In genomic region chr1:114715952-114716303, GRCh38 we compare ENCODE assay signal across 1 cellular context.
TF ChIP-seq lines count a peak whose summit lies in the region.

No MANE protein-coding gene starts in this region.

TF ChIP-seq in K562, 482 proteins besides CTCF, POLR2A, EP300 and RAD21:
- TF ChIP-seq EGR1 (conservative IDR thresholded peaks at IDR 0.05), result no peak
- TF ChIP-seq ZNF695 (CRISPR knock-in tag; IDR thresholded peaks at IDR 0.05), result no peak
- TF ChIP-seq, protein P1, sequence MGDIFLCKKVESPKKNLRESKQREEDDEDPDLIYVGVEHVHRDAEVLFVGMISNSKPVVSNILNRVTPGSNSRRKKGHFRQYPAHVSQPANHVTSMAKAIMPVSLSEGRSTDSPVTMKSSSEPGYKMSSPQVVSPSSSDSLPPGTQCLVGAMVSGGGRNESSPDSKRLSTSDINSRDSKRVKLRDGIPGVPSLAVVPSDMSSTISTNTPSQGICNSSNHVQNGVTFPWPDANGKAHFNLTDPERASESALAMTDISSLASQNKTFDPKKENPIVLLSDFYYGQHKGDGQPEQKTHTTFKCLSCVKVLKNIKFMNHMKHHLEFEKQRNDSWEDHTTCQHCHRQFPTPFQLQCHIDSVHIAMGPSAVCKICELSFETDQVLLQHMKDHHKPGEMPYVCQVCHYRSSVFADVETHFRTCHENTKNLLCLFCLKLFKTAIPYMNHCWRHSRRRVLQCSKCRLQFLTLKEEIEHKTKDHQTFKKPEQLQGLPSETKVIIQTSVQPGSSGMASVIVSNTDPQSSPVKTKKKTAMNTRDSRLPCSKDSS (IDR thresholded peaks at IDR 0.05; ENCODE audit: low read depth, partially characterized antibody), result no peak
- no peak for TF ChIP-seq ZNF589 (CRISPR knock-in tag; IDR thresholded peaks at IDR 0.05; ENCODE audit: low read depth)
- TF ChIP-seq YY1 (IDR thresholded peaks at IDR 0.05; ENCODE audit: borderline replicate concordance in 1 of 3, control insufficient read depth in 1 of 3, extremely low read depth in 1 of 3, insufficient read depth in 3 of 3, insufficient read length in 1 of 3, insufficient replicate concordance in 2 of 3, low read depth in 1 of 3, low read length in 2 of 3), result no peak
- TF ChIP-seq ZNF780A (CRISPR knock-in tag; IDR thresholded peaks at IDR 0.05), result no peak
- TF ChIP-seq, protein P2, sequence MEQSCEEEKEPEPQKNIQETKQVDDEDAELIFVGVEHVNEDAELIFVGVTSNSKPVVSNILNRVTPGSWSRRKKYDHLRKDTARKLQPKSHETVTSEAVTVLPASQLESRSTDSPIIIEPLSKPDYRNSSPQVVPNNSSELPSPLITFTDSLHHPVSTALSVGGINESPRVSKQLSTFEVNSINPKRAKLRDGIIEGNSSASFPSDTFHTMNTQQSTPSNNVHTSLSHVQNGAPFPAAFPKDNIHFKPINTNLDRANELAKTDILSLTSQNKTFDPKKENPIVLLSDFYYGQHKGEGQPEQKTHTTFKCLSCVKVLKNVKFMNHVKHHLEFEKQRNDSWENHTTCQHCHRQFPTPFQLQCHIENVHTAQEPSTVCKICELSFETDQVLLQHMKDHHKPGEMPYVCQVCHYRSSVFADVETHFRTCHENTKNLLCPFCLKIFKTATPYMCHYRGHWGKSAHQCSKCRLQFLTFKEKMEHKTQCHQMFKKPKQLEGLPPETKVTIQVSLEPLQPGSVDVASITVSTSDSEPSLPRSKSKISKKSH (CRISPR knock-in tag; IDR thresholded peaks at IDR 0.05), result no peak
- no peak for TF ChIP-seq NR4A1 (CRISPR knock-in tag; IDR thresholded peaks at IDR 0.05)
- no peak for TF ChIP-seq NR4A1 (tag; IDR thresholded peaks at IDR 0.05)
- TF ChIP-seq, protein P3, sequence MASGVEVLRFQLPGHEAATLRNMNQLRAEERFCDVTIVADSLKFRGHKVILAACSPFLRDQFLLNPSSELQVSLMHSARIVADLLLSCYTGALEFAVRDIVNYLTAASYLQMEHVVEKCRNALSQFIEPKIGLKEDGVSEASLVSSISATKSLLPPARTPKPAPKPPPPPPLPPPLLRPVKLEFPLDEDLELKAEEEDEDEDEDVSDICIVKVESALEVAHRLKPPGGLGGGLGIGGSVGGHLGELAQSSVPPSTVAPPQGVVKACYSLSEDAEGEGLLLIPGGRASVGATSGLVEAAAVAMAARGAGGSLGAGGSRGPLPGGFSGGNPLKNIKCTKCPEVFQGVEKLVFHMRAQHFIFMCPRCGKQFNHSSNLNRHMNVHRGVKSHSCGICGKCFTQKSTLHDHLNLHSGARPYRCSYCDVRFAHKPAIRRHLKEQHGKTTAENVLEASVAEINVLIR (CRISPR knock-in tag; IDR thresholded peaks at IDR 0.05), result no peak
- TF ChIP-seq GABPA (tag; conservative IDR thresholded peaks at IDR 0.05; ENCODE audit: low read depth), result no peak
- TF ChIP-seq, protein P4, sequence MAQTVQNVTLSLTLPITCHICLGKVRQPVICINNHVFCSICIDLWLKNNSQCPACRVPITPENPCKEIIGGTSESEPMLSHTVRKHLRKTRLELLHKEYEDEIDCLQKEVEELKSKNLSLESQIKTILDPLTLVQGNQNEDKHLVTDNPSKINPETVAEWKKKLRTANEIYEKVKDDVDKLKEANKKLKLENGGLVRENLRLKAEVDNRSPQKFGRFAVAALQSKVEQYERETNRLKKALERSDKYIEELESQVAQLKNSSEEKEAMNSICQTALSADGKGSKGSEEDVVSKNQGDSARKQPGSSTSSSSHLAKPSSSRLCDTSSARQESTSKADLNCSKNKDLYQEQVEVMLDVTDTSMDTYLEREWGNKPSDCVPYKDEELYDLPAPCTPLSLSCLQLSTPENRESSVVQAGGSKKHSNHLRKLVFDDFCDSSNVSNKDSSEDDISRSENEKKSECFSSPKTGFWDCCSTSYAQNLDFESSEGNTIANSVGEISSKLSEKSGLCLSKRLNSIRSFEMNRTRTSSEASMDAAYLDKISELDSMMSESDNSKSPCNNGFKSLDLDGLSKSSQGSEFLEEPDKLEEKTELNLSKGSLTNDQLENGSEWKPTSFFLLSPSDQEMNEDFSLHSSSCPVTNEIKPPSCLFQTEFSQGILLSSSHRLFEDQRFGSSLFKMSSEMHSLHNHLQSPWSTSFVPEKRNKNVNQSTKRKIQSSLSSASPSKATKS (CRISPR knock-in tag; IDR thresholded peaks at IDR 0.05), result no peak
- TF ChIP-seq E2F6 (IDR thresholded peaks at IDR 0.05; ENCODE audit: borderline replicate concordance in 1 of 2, extremely low read depth in 1 of 2, insufficient read depth in 1 of 2, insufficient read length in 1 of 2, low read depth in 1 of 2, low read length in 1 of 2, poor library complexity in 1 of 2, severe bottlenecking in 1 of 2), result peak in 1 of 2 experiments; percentile 16
- TF ChIP-seq, protein P5, sequence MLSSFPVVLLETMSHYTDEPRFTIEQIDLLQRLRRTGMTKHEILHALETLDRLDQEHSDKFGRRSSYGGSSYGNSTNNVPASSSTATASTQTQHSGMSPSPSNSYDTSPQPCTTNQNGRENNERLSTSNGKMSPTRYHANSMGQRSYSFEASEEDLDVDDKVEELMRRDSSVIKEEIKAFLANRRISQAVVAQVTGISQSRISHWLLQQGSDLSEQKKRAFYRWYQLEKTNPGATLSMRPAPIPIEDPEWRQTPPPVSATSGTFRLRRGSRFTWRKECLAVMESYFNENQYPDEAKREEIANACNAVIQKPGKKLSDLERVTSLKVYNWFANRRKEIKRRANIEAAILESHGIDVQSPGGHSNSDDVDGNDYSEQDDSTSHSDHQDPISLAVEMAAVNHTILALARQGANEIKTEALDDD (IDR thresholded peaks at IDR 0.05), result no peak
- TF ChIP-seq ZFP1 (CRISPR knock-in tag; IDR thresholded peaks at IDR 0.05), result no peak
- TF ChIP-seq TRIM24 (IDR thresholded peaks at IDR 0.05), result no peak
- peak; percentile 47; the same call in 1 of the 2 replicates for TF ChIP-seq ZNF592 (IDR thresholded peaks at IDR 0.05)
- TF ChIP-seq RFX1 (IDR thresholded peaks at IDR 0.05), result peak; percentile 9; the same call in 1 of the 2 replicates
- TF ChIP-seq, protein P6, sequence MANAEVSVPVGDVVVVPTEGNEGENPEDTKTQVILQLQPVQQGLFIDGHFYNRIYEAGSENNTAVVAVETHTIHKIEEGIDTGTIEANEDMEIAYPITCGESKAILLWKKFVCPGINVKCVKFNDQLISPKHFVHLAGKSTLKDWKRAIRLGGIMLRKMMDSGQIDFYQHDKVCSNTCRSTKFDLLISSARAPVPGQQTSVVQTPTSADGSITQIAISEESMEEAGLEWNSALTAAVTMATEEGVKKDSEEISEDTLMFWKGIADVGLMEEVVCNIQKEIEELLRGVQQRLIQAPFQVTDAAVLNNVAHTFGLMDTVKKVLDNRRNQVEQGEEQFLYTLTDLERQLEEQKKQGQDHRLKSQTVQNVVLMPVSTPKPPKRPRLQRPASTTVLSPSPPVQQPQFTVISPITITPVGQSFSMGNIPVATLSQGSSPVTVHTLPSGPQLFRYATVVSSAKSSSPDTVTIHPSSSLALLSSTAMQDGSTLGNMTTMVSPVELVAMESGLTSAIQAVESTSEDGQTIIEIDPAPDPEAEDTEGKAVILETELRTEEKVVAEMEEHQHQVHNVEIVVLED (CRISPR knock-in tag; IDR thresholded peaks at IDR 0.05), result no peak
- no peak for TF ChIP-seq SRSF7 (optimal IDR thresholded peaks at IDR 0.05; ENCODE audit: low read depth, low read length)
